In the genomic region with DNA sequence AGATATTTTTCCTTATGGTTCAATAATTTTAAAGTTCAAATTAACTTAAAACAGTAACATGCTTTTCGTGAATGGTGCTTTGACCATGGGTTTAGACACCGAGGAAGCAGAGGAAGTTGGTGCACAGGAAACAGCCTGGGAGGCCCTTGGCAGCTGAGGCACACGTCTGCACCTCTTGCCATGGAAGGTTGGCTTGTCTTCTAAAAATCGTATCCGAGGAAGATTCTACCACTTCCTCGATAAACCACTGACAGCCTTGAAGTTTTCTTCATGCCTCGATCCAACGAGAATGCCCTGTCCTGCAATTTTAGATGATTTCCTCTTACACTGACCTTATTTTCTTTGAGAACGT, we compare ENCODE assay signal across 16 cellular contexts. TPM values are rescaled to one million over a fixed set of nuclear protein-coding genes. Genes with fewer than 3 reads are reported as not detected.
DNase-seq lines count a peak whose midpoint lies in the region; TF ChIP-seq lines count a peak whose summit lies in the region.
"Had no signal": no experiment of that assay in that cellular context is flagged by ENCODE, and none has a peak within 500 bp of the region (broad histone marks: within the 10 kb centered on the region; RNA-seq: fewer than 3 reads in every experiment).

No MANE protein-coding gene starts in this region.

- H3K27me3 Mint-ChIP-seq in activated naive CD4-positive, alpha-beta T cell treated with anti-CD3 and anti-CD28 coated beads for 36 hours (ENCODE audit: low read depth): no peaks in the 10 kb centered on the region

- H3K27me3 ChIP-seq in OCI-LY1 (ENCODE audit: insufficient read depth, low read length) (no peaks in the 10 kb centered on the region), neutrophil (peaks cover 15% of the 10 kb centered on the region)

- intact Hi-C loops in activated naive CD4-positive, alpha-beta T cell treated with anti-CD3 and anti-CD28 coated beads for 36 hours (cut with micrococcal nuclease): no loop called here

- peaks cover 34% of the 10 kb centered on the region for H3K4me1 ChIP-seq in OCI-LY1 (ENCODE audit: insufficient read depth, low read length, severe bottlenecking)
- H3K4me1 ChIP-seq in neutrophil (ENCODE audit: control insufficient read depth in 1 of 2, insufficient read depth in 1 of 2, low read depth in 1 of 2, low read length in 1 of 2): peaks cover 12 to 16% of the 10 kb centered on the region in 2 experiments

- peaks cover 21% of the 10 kb centered on the region for H3K9me3 Mint-ChIP-seq in activated naive CD4-positive, alpha-beta T cell treated with anti-CD3 and anti-CD28 coated beads for 36 hours
- H3K9me3 Mint-ChIP-seq: activated CD4-positive, alpha-beta memory T cell treated with anti-CD3 and anti-CD28 coated beads, Interleukin-2, amount 10 ng/mL, durations not matched to agents 7 days and 5 days; activated T-cell treated with anti-CD3 and anti-CD28 coated beads, Interleukin-2, amount 50 U/mL, for 4 hours had no signal

- CTCF ChIA-PET in activated naive CD4-positive, alpha-beta T cell treated with anti-CD3 and anti-CD28 coated beads for 36 hours (lab: Charles Lee): interaction anchor here (1.1 kb wide), 1 partner anchor 26 kb away, joined by 3 read pairs; no protein-coding TSS in a partner anchor

- H3K9ac ChIP-seq in OCI-LY1 (ENCODE audit: low read length): no peak overlapping the region

- H4K20me1 ChIP-seq in OCI-LY1 (ENCODE audit: insufficient read depth, low read length): no peaks in the 10 kb centered on the region

- TF ChIP-seq CTCF in OCI-LY1 (IDR thresholded peaks at IDR 0.05; ENCODE audit: low read length) (no peak), neutrophil (IDR thresholded peaks at IDR 0.05) (no peak), coronary artery (IDR thresholded peaks at IDR 0.05) (no peak)

- H3K27ac Mint-ChIP-seq in activated naive CD4-positive, alpha-beta T cell treated with anti-CD3 and anti-CD28 coated beads for 36 hours: no peak overlapping the region
- H3K27ac Mint-ChIP-seq: activated CD4-positive, alpha-beta memory T cell treated with anti-CD3 and anti-CD28 coated beads, Interleukin-2, amount 10 ng/mL, durations not matched to agents 7 days and 5 days had no signal

- H3K9me3 ChIP-seq in OCI-LY1 (ENCODE audit: low read length) (no peaks in the 10 kb centered on the region), neutrophil (no peaks in the 10 kb centered on the region)

- peaks cover 4% of the 10 kb centered on the region; the same call in 1 of the 2 replicates for H3F3A ChIP-seq in OCI-LY1 (ENCODE audit: insufficient read depth, low read length)

- H3K9me2 ChIP-seq in OCI-LY1 (ENCODE audit: low read depth, low read length): no peaks in the 10 kb centered on the region

- H3K27ac ChIP-seq in OCI-LY1 (ENCODE audit: low read depth, low read length, poor library complexity, severe bottlenecking) (no peak overlapping the region), neutrophil (peak overlapping the region; percentile 69), coronary artery (no peak overlapping the region)

- DNase-seq in activated naive CD4-positive, alpha-beta T cell treated with anti-CD3 and anti-CD28 coated beads for 36 hours: peak; percentile 38
- DNase-seq in activated naive CD4-positive, alpha-beta T cell treated with anti-CD3 and anti-CD28 coated beads, Interleukin-2, amount 50 U/mL, for 16 hours: no peak
- DNase-seq in GF-D8 (lab: John Stamatoyannopoulos, UW) (peak; percentile 51), DMS114 treated with DMSO at 0.1 percent for 48 hours (lab: John Stamatoyannopoulos, UW; ENCODE audit: unreplicated experiment) (no peak), NCI-H187 treated with DMSO at 0.1 percent for 48 hours (lab: John Stamatoyannopoulos, UW) (no peak), coronary artery (ENCODE audit: low spot score) (no peak)
- DNase-seq: activated CD4-positive, alpha-beta memory T cell treated with anti-CD3 and anti-CD28 coated beads, Interleukin-2, amount 10 ng/mL, durations not matched to agents 7 days and 5 days; activated T-cell treated with anti-CD3 and anti-CD28 coated beads, Interleukin-2, amount 50 U/mL, for 4 hours; mesenchymal stem cell; NCI-H1048; NCI-H2081; NCI-H446 treated with DMSO at 0.1 percent for 48 hours; SHP77 had no signal

- H3K4me3 ChIP-seq in OCI-LY1 (ENCODE audit: low read depth, low read length, poor library complexity, severe bottlenecking) (no peak overlapping the region), neutrophil (ENCODE audit: low read depth in 1 of 2, low read length in 1 of 2) (no peak overlapping the region), coronary artery (no peak overlapping the region)

- peaks cover 20% of the 10 kb centered on the region for H3K4me1 Mint-ChIP-seq in activated naive CD4-positive, alpha-beta T cell treated with anti-CD3 and anti-CD28 coated beads for 36 hours (ENCODE audit: low read depth)

- H3K79me2 ChIP-seq in OCI-LY1 (ENCODE audit: insufficient read depth, low read length): no peaks in the 10 kb centered on the region

- H3K36me3 Mint-ChIP-seq in activated naive CD4-positive, alpha-beta T cell treated with anti-CD3 and anti-CD28 coated beads for 36 hours (ENCODE audit: low read depth): peaks cover 7% of the 10 kb centered on the region

- H2AFZ ChIP-seq in OCI-LY1 (ENCODE audit: low read length): 0 out of 2 replicates have a peak overlapping the region, but pooled peaks have one; percentile 15

- no peak overlapping the region for H3K4me3 Mint-ChIP-seq in activated naive CD4-positive, alpha-beta T cell treated with anti-CD3 and anti-CD28 coated beads for 36 hours
- H3K4me3 Mint-ChIP-seq: activated CD4-positive, alpha-beta memory T cell treated with anti-CD3 and anti-CD28 coated beads, Interleukin-2, amount 10 ng/mL, durations not matched to agents 7 days and 5 days; activated T-cell treated with anti-CD3 and anti-CD28 coated beads, Interleukin-2, amount 50 U/mL, for 4 hours had no signal

- peak overlapping the region; percentile 11; the same call in 1 of the 2 replicates for H3K4me2 ChIP-seq in OCI-LY1 (ENCODE audit: low read length)

- H3K36me3 ChIP-seq in OCI-LY1 (ENCODE audit: insufficient read depth, low read length) (no peaks in the 10 kb centered on the region), neutrophil (no peaks in the 10 kb centered on the region)

RNA-seq across cellular contexts. Expression of a gene that starts 12.2 kb away (rescaled TPM):
- 1 to 10 TPM; 3.2 to 3.5 TPM for total RNA-seq in activated naive CD4-positive, alpha-beta T cell treated with anti-CD3 and anti-CD28 coated beads for 36 hours
- total RNA-seq: HepG2 had no signal

RNA-seq across cellular contexts. Expression of a gene that starts 27.8 kb away (rescaled TPM):
- 10 to 100 TPM; 15.5 to 16.1 TPM for total RNA-seq in activated naive CD4-positive, alpha-beta T cell treated with anti-CD3 and anti-CD28 coated beads for 36 hours

Comparison
In these comparisons a context has a peak if more than half of its experiments do, and no peak if none do; other contexts are left out.
1. DNase-seq: peak in activated naive CD4-positive, alpha-beta T cell treated with anti-CD3 and anti-CD28 coated beads for 36 hours (single experiment) and GF-D8 (single experiment); none in activated naive CD4-positive, alpha-beta T cell treated with anti-CD3 and anti-CD28 coated beads, Interleukin-2, amount 50 U/mL, for 16 hours (single experiment), DMS114 treated with DMSO at 0.1 percent for 48 hours (single experiment), NCI-H187 treated with DMSO at 0.1 percent for 48 hours (single experiment) and coronary artery (single experiment).